8 cellular contexts compared by ENCODE assay signal in the genomic region with DNA sequence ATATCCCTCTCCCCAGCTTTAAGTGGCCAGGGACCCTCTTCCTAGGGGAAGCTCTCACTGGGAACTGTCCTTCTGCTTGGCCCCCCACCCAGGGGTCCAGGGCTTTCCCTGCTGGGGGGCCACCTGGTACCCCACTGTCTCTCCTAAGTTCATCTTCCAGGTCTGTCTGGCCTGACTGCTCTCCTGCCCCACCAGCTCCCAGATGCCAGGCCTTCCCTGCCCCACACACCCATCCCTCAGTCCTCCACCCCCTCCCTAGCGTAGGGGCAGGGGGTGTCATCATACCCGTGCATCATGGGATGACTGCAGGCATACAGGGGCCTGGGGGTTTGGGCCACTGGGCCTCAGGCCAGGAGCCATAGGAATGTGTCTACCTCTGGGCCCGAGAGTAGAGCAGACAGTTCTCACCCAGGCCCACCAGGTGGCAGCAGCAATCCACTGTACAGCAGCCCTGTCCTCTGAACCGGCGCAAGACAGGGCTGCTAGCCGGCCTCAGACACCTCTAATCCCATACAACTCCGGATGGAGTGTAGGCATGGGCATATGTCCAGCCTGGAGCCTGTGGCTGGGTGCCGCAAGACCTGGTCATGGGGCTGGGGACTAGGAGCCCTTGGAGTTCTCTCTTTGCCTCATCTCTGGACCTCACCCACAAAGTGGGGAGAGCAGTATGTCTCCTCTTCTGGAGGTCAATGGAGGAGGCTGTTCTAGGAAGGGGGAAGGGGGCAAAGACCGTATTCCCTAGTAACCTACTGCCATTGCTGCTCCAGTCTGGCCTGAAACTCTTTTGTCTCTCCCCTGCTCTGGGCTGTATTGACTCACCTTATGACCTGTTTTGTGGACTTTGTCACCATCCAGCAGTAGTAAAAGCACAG. TPM values are rescaled to one million over a fixed set of nuclear protein-coding genes. Genes with fewer than 3 reads are reported as not detected.
DNase-seq lines count a peak whose midpoint lies in the region; ATAC-seq, FAIRE-seq and TF ChIP-seq lines count a peak whose summit lies in the region.

No MANE protein-coding gene starts in this region.

- no peak overlapping the region for H3K4me3 ChIP-seq in mucosa of descending colon

- H3K36me3 ChIP-seq in mucosa of descending colon (ENCODE audit: low read depth) = no peaks in the 10 kb centered on the region

- intact Hi-C loops in mucosa of descending colon (cut with DNase I, micrococcal nuclease) = loop anchor here (5.0 to 10.0 kb wide), 2 partner anchors 100 to 108 kb away; no protein-coding TSS in a partner anchor

- no peak overlapping the region for H3K27ac ChIP-seq in C4-2B

- H3K27ac Mint-ChIP-seq in endothelial cell (ENCODE audit: unreplicated experiment) = no peak overlapping the region

- peak; percentile 94 for FAIRE-seq in GM19239 (lab: Jason Lieb, UNC)

- no peaks in the 10 kb centered on the region for H3K9me3 ChIP-seq in mucosa of descending colon

- peaks cover 16% of the 10 kb centered on the region for H3K27me3 Mint-ChIP-seq in endothelial cell (ENCODE audit: unreplicated experiment)

- peaks cover 14% of the 10 kb centered on the region for H3K4me1 ChIP-seq in mucosa of descending colon (ENCODE audit: low read depth)

- TF ChIP-seq CTCF in C4-2B (conservative IDR thresholded peaks at IDR 0.05) = peak; percentile 94
- TF ChIP-seq CTCF in endothelial cell (IDR thresholded peaks at IDR 0.05; ENCODE audit: unreplicated experiment) = peak; percentile 67
- TF ChIP-seq CTCF in mucosa of descending colon (IDR thresholded peaks at IDR 0.05) = peak; percentile 88

- no peaks in the 10 kb centered on the region for H3K36me3 Mint-ChIP-seq in endothelial cell (ENCODE audit: low read depth, unreplicated experiment)

- no peak overlapping the region for H3K4me3 Mint-ChIP-seq in endothelial cell (ENCODE audit: unreplicated experiment)

- peak; percentile 84 for DNase-seq in GM19239 (ENCODE audit: insufficient read length, low spot score)
- DNase-seq in NOMO-1 (lab: John Stamatoyannopoulos, UW; ENCODE audit: unreplicated experiment in 2 of 2) = peak; percentile 61 to 74
- DNase-seq in activated CD8-positive, alpha-beta memory T cell treated with anti-CD3 and anti-CD28 coated beads for 24 hours = peak; percentile 93
- peak; percentile 92 for DNase-seq in endothelial cell (ENCODE audit: low spot score)
- peak; percentile 85 to 92 (median 89) for DNase-seq in mucosa of descending colon
- peak; percentile 72 for DNase-seq in stimulated activated CD8-positive, alpha-beta memory T cell treated with anti-CD3 and anti-CD28 coated beads, Interleukin-4, amount 100 ng/mL, for 24 hours (ENCODE audit: low read depth)

- ATAC-seq in HG03439 (IDR thresholded peaks at IDR 0.05; ENCODE audit: unreplicated experiment) (peak; percentile 62), mucosa of descending colon (peak; percentile 93)

- H3K9me3 Mint-ChIP-seq in endothelial cell (ENCODE audit: unreplicated experiment) = no peaks in the 10 kb centered on the region

- peaks cover 8% of the 10 kb centered on the region for H3K4me1 Mint-ChIP-seq in endothelial cell (ENCODE audit: unreplicated experiment)

RNA-seq across cellular contexts. Expression of gene SMARCD1, which starts 10.0 kb away (rescaled TPM):
- total RNA-seq in endothelial cell (ENCODE audit: unreplicated experiment) (101 TPM), mucosa of descending colon (10 to 100 TPM; 34.2 to 44.9 (median 38.9) TPM)

RNA-seq across cellular contexts. Expression of gene ASIC1, which starts 17.8 kb away (rescaled TPM):
- total RNA-seq in endothelial cell (ENCODE audit: unreplicated experiment) = 1.9 TPM
- 1 to 10 TPM in 2 of 3 donors, under 1 TPM in 1; 0.35 to 9.9 (median 1.7) TPM for total RNA-seq in mucosa of descending colon

RNA-seq across cellular contexts. Expression of gene GPD1, which starts 28.6 kb away (rescaled TPM):
- total RNA-seq in endothelial cell (ENCODE audit: unreplicated experiment) = not detected
- 1 to 10 TPM; 1.7 to 4.1 (median 1.9) TPM for total RNA-seq in mucosa of descending colon

RNA-seq across cellular contexts. Expression of gene COX14, which starts 36.9 kb away (rescaled TPM):
- total RNA-seq in endothelial cell (ENCODE audit: unreplicated experiment) (36.4 TPM), mucosa of descending colon (10 to 100 TPM; 72.2 to 89.8 (median 74.9) TPM)

RNA-seq across cellular contexts. Expression of gene RACGAP1, which starts 49.9 kb away (rescaled TPM):
- total RNA-seq in endothelial cell (ENCODE audit: unreplicated experiment) (19.5 TPM), mucosa of descending colon (10 to 100 TPM; 16.0 to 45.5 (median 34.4) TPM)
